Comparison of ENCODE assay signal across 24 cellular contexts in genomic region chr12:117680311-117680710, GRCh38.
A peak's percentile ranks its signal among the peaks of the same experiment; 100 is the strongest.
DNase-seq lines count a peak whose midpoint lies in the region; ATAC-seq, FAIRE-seq and TF ChIP-seq lines count a peak whose summit lies in the region.
"Had no signal": no experiment of that assay in that cellular context is flagged by ENCODE, and none has a peak within 500 bp of the region (broad histone marks: within the 10 kb centered on the region; RNA-seq: fewer than 3 reads in every experiment).

No MANE protein-coding gene starts in this region.

- H3K4me2 ChIP-seq in A549, result peak overlapping the region; percentile 47
- H3K4me2 ChIP-seq: GM23338, hepatocyte had no signal

- H3K27ac ChIP-seq in A549 (peak overlapping the region; percentile 56 to 73; a peak in 4 of 6 replicates), HEK293 (ENCODE audit: extremely low read depth, low read depth, low read length) (no peak overlapping the region), body of pancreas (no peak overlapping the region)
- H3K27ac ChIP-seq: hepatocyte, prostate gland, RWPE1, uterus had no signal

- 29% methylated on average over 3 of the region's 3 CpGs for WGBS in A549 (ENCODE audit: missing lambda C conversion rate)
- 61 to 63% methylated on average over 3 of the region's 3 CpGs for WGBS in body of pancreas, 2 donors

- H3K27me3 ChIP-seq in body of pancreas, result no peaks in the 10 kb centered on the region
- H3K27me3 ChIP-seq: hepatocyte, uterus had no signal

- ATAC-seq in A549 (no peak), body of pancreas (peak; percentile 38), GM19023 (IDR thresholded peaks at IDR 0.05; ENCODE audit: unreplicated experiment) (no peak)
- ATAC-seq: GM23338, K562, T-cell had no signal

- TF ChIP-seq POLR2A in A549 (IDR thresholded peaks at IDR 0.05; ENCODE audit: low read length) (no peak), body of pancreas (IDR thresholded peaks at IDR 0.05) (no peak)

- TF ChIP-seq CTCF in A549 (IDR thresholded peaks at IDR 0.05) (no peak), HEK293 (tag by site-specific recombination; IDR thresholded peaks at IDR 0.05) (no peak), body of pancreas (IDR thresholded peaks at IDR 0.05) (no peak)

- FAIRE-seq in A549 (lab: Jason Lieb, UNC), result no peak
- FAIRE-seq: colon, endometrium, K562 had no signal

- POLR2A ChIA-PET in A549 (lab: Yijun Ruan, JAX), result no interaction called here
- POLR2A ChIA-PET in HEK293 (lab: Yijun Ruan, JAX), result no interaction called here

- no peak for DNase-seq in A549 (ENCODE audit: low read depth in 1 of 2, low spot score in 1 of 2)
- DNase-seq in body of pancreas, result peak in 1 of 4 donors; percentile 4
- peak; percentile 74 to 93 for DNase-seq in lung microvascular endothelial cell (ENCODE audit: low read depth in 2 of 2)
- no peak for DNase-seq in activated CD4-positive, alpha-beta T cell treated with anti-CD3 and anti-CD28 coated beads, Interleukin-2, amount 50 U/mL, for 4 hours
- no peak for DNase-seq in NCI-H524 treated with DMSO at 0.1 percent for 48 hours (lab: John Stamatoyannopoulos, UW)
- DNase-seq in activated CD4-positive, alpha-beta T cell treated with anti-CD3 and anti-CD28 coated beads for 4 hours, result no peak
- DNase-seq: activated naive CD4-positive, alpha-beta T cell treated with Interleukin-2 at 50 U/mL for 16 hours; anterior cingulate cortex; CD4-positive, alpha-beta T cell; DMS53; NCI-H187 treated with DMSO at 0.1 percent for 48 hours; nephron progenitor cell; substantia nigra; T-cell; uterus had no signal

- intact Hi-C loops in body of pancreas (cut with DNase I), result no loop called here

- TF ChIP-seq RAD21 in A549 (conservative IDR thresholded peaks at IDR 0.05 in 1 of 2, IDR thresholded peaks at IDR 0.05 in 1 of 2), result no peak

- CTCF ChIA-PET in A549 (lab: Yijun Ruan, JAX) (interaction anchor here (1.0 to 6.7 kb wide), 6 partner anchors 9 to 313 kb away, joined by 3 to 28 read pairs (median 7); no protein-coding TSS in a partner anchor), HEK293 (lab: Yijun Ruan, JAX) (interaction anchor here (0.7 to 1.0 kb wide), 3 partner anchors 9 to 169 kb away, joined by 3 to 4 read pairs (median 4); no protein-coding TSS in a partner anchor)

- no peak overlapping the region for H3K4me3 ChIP-seq in A549
- H3K4me3 ChIP-seq in HEK293 (ENCODE audit: low read depth, low read length), result no peak overlapping the region
- H3K4me3 ChIP-seq in body of pancreas, result no peak overlapping the region
- H3K4me3 ChIP-seq: GM23338, hepatocyte, K562, prostate gland, uterus had no signal

- no peak for TF ChIP-seq EP300 in A549 (IDR thresholded peaks at IDR 0.05)

- H3K36me3 ChIP-seq in HEK293 (ENCODE audit: control insufficient read depth in 2 of 2, insufficient read depth in 1 of 2, low read length in 2 of 2), result no peaks in the 10 kb centered on the region
- H3K36me3 ChIP-seq in body of pancreas (replicated peaks in 1 of 2; ENCODE audit: insufficient read depth in 1 of 2, low read depth in 2 of 2), result no peaks in the 10 kb centered on the region
- H3K36me3 ChIP-seq: prostate gland, uterus had no signal

- peaks cover 38% of the 10 kb centered on the region for H3K4me1 ChIP-seq in A549
- peaks cover 4% of the 10 kb centered on the region for H3K4me1 ChIP-seq in HEK293 (ENCODE audit: control insufficient read depth, insufficient read depth, low read length)
- peaks cover 14% of the 10 kb centered on the region for H3K4me1 ChIP-seq in body of pancreas
- H3K4me1 ChIP-seq: uterus had no signal

- H3K9me3 ChIP-seq in A549 (no peaks in the 10 kb centered on the region), HEK293 (ENCODE audit: control insufficient read depth, insufficient read depth, low read depth, low read length) (no peaks in the 10 kb centered on the region), body of pancreas (no peaks in the 10 kb centered on the region)
- H3K9me3 ChIP-seq: prostate gland, uterus had no signal

TF ChIP-seq in A549, 52 proteins besides CTCF, POLR2A, EP300 and RAD21:
- TF ChIP-seq GATA3 (IDR thresholded peaks at IDR 0.05; ENCODE audit: borderline replicate concordance), result no peak
- TF ChIP-seq, protein P1, sequence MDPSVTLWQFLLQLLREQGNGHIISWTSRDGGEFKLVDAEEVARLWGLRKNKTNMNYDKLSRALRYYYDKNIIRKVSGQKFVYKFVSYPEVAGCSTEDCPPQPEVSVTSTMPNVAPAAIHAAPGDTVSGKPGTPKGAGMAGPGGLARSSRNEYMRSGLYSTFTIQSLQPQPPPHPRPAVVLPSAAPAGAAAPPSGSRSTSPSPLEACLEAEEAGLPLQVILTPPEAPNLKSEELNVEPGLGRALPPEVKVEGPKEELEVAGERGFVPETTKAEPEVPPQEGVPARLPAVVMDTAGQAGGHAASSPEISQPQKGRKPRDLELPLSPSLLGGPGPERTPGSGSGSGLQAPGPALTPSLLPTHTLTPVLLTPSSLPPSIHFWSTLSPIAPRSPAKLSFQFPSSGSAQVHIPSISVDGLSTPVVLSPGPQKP (IDR thresholded peaks at IDR 0.05; ENCODE audit: low read depth, low read length), result no peak
TF ChIP-seq in A549: peak in this region for 0.

TF ChIP-seq in HEK293, 187 proteins besides CTCF, POLR2A, EP300 and RAD21:
- no peak for TF ChIP-seq BCL11B (tag by site-specific recombination; IDR thresholded peaks at IDR 0.05; ENCODE audit: low read depth)
- TF ChIP-seq ZNF391 (tag by site-specific recombination; IDR thresholded peaks at IDR 0.05; ENCODE audit: borderline replicate concordance, low read depth), result no peak
- TF ChIP-seq WT1 (tag by site-specific recombination; IDR thresholded peaks at IDR 0.05), result no peak
- TF ChIP-seq GLIS1 (tag by site-specific recombination; IDR thresholded peaks at IDR 0.05), result peak; percentile 45; the same call in 1 of the 2 replicates
- TF ChIP-seq PRDM1 (tag by site-specific recombination; IDR thresholded peaks at IDR 0.05), result peak; percentile 28; the same call in 1 of the 2 replicates
- TF ChIP-seq, protein P2, sequence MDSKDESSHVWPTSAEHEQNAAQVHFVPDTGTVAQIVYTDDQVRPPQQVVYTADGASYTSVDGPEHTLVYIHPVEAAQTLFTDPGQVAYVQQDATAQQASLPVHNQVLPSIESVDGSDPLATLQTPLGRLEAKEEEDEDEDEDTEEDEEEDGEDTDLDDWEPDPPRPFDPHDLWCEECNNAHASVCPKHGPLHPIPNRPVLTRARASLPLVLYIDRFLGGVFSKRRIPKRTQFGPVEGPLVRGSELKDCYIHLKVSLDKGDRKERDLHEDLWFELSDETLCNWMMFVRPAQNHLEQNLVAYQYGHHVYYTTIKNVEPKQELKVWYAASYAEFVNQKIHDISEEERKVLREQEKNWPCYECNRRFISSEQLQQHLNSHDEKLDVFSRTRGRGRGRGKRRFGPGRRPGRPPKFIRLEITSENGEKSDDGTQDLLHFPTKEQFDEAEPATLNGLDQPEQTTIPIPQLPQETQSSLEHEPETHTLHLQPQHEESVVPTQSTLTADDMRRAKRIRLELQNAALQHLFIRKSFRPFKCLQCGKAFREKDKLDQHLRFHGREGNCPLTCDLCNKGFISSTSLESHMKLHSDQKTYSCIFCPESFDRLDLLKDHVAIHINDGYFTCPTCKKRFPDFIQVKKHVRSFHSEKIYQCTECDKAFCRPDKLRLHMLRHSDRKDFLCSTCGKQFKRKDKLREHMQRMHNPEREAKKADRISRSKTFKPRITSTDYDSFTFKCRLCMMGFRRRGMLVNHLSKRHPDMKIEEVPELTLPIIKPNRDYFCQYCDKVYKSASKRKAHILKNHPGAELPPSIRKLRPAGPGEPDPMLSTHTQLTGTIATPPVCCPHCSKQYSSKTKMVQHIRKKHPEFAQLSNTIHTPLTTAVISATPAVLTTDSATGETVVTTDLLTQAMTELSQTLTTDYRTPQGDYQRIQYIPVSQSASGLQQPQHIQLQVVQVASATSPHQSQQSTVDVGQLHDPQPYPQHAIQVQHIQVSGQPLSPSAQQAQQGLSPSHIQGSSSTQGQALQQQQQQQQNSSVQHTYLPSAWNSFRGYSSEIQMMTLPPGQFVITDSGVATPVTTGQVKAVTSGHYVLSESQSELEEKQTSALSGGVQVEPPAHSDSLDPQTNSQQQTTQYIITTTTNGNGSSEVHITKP (tag by site-specific recombination; IDR thresholded peaks at IDR 0.05), result 0 out of 2 replicates have a peak, but pooled peaks have one; percentile 48
- no peak for TF ChIP-seq ATF2 (tag by site-specific recombination; IDR thresholded peaks at IDR 0.05; ENCODE audit: low read depth)
- no peak for TF ChIP-seq ZNF701 (tag by site-specific recombination; IDR thresholded peaks at IDR 0.05)
- TF ChIP-seq, protein P3, sequence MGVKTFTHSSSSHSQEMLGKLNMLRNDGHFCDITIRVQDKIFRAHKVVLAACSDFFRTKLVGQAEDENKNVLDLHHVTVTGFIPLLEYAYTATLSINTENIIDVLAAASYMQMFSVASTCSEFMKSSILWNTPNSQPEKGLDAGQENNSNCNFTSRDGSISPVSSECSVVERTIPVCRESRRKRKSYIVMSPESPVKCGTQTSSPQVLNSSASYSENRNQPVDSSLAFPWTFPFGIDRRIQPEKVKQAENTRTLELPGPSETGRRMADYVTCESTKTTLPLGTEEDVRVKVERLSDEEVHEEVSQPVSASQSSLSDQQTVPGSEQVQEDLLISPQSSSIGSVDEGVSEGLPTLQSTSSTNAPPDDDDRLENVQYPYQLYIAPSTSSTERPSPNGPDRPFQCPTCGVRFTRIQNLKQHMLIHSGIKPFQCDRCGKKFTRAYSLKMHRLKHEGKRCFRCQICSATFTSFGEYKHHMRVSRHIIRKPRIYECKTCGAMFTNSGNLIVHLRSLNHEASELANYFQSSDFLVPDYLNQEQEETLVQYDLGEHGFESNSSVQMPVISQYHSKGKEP (tag by site-specific recombination; IDR thresholded peaks at IDR 0.05), result no peak
- peak; percentile 10; the same call in 1 of the 2 replicates for TF ChIP-seq ZNF629 (tag by site-specific recombination; IDR thresholded peaks at IDR 0.05)

Comparison
In these comparisons a context has a peak if more than half of its experiments do, and no peak if none do; other contexts are left out.
1. DNase-seq: peak in lung microvascular endothelial cell (2 of 2); none in A549 (0 of 2), activated CD4-positive, alpha-beta T cell treated with anti-CD3 and anti-CD28 coated beads, Interleukin-2, amount 50 U/mL, for 4 hours (0 of 2), NCI-H524 treated with DMSO at 0.1 percent for 48 hours (single experiment) and activated CD4-positive, alpha-beta T cell treated with anti-CD3 and anti-CD28 coated beads for 4 hours (0 of 2).
2. H3K27ac ChIP-seq: peak in A549 (2 of 2); none in HEK293 (single experiment) and body of pancreas (0 of 4).